ENCODE assay signal across 1 cellular context in genomic region chr11:104713366-104713765, GRCh38.
TF ChIP-seq lines count a peak whose summit lies in the region.

No MANE protein-coding gene starts in this region.

TF ChIP-seq in GM23338, 12 proteins besides CTCF, POLR2A, EP300 and RAD21 (continued from another document):
- TF ChIP-seq REST (IDR thresholded peaks at IDR 0.05; ENCODE audit: unreplicated experiment) (no peak), CREB1 (CRISPR knock-in tag; IDR thresholded peaks at IDR 0.05; ENCODE audit: low read depth) (no peak), ZNF114 (CRISPR knock-in tag; IDR thresholded peaks at IDR 0.05) (no peak), ZNF462 (CRISPR knock-in tag; IDR thresholded peaks at IDR 0.05) (no peak), ETS1 (IDR thresholded peaks at IDR 0.05) (no peak), EZH2 (IDR thresholded peaks at IDR 0.05; ENCODE audit: low read depth, unreplicated experiment) (no peak)
